28 cellular contexts compared by ENCODE assay signal in genomic region chr1:186497651-186498050, GRCh38. TPM values are rescaled to one million over a fixed set of nuclear protein-coding genes. Genes with fewer than 3 reads are reported as not detected.
DNase-seq lines count a peak whose midpoint lies in the region; ATAC-seq and TF ChIP-seq lines count a peak whose summit lies in the region.
"Had no signal": no experiment of that assay in that cellular context is flagged by ENCODE, and none has a peak within 500 bp of the region (broad histone marks: within the 10 kb centered on the region; RNA-seq: fewer than 3 reads in every experiment).

No MANE protein-coding gene starts in this region.

- POLR2A ChIA-PET in PC-3 (lab: Charles Lee; ENCODE audit: unreplicated experiment) = no interaction called here

- H3K27me3 ChIP-seq in PC-3 (ENCODE audit: low read length) = no peaks in the 10 kb centered on the region
- H3K27me3 ChIP-seq: breast epithelium, neutrophil, suprapubic skin had no signal

- H3K4me3 ChIP-seq in PC-3 (ENCODE audit: low read length) (no peak overlapping the region), coronary artery (no peak overlapping the region)
- H3K4me3 ChIP-seq: breast epithelium, suprapubic skin had no signal

- DNase-seq in PC-3 (no peak), coronary artery (ENCODE audit: low spot score) (no peak)
- no peak for DNase-seq in activated CD4-positive, alpha-beta T cell treated with anti-CD3 and anti-CD28 coated beads, Interleukin-2, amount 50 U/mL, for 48 hours
- DNase-seq: activated naive CD4-positive, alpha-beta T cell treated with anti-CD3 and anti-CD28 coated beads for 36 hours; activated T-cell treated with anti-CD3 and anti-CD28 coated beads, Interleukin-2, amount 50 U/mL, for 48 hours; amniotic stem cell; CD4-positive, alpha-beta T cell; DMS153; glutamatergic neuron; NCI-H187 treated with DMSO at 0.1 percent for 48 hours; NCI-H226; SHP77; stimulated activated CD4-positive, alpha-beta T cell treated with anti-CD3 and anti-CD28 coated beads, Interleukin-2, amount 100 ng/mL, for 24 hours; T-cell had no signal

- H4K20me1 ChIP-seq in PC-3 (ENCODE audit: low read length) = no peaks in the 10 kb centered on the region

- intact Hi-C loops in PC-3 (cut with micrococcal nuclease) = no loop called here

- no peaks in the 10 kb centered on the region for H3K9me3 ChIP-seq in PC-3 (ENCODE audit: low read length)
- H3K9me3 ChIP-seq: breast epithelium, neutrophil, suprapubic skin had no signal

- BruUV-seq in PC-3 (replicated peaks; lab: Mats Ljungman, UMichigan) = no TSS peak

- no peak for TF ChIP-seq CTCF in PC-3 (conservative IDR thresholded peaks at IDR 0.05; ENCODE audit: low read depth, low read length)
- TF ChIP-seq CTCF in coronary artery (IDR thresholded peaks at IDR 0.05) = no peak

- no peak overlapping the region for H3K9ac ChIP-seq in PC-3 (ENCODE audit: low read length)

- H3K4me2 ChIP-seq in PC-3 (ENCODE audit: low read length) = no peak overlapping the region

- peak overlapping the region; percentile 91 for H3K27ac ChIP-seq in PC-3 (ENCODE audit: low read length)
- no peak overlapping the region for H3K27ac ChIP-seq in coronary artery
- H3K27ac ChIP-seq: breast epithelium, neutrophil, suprapubic skin had no signal

- H3K4me1 ChIP-seq in PC-3 (ENCODE audit: insufficient read depth, low read length) = peaks cover 57% of the 10 kb centered on the region
- H3K4me1 ChIP-seq: breast epithelium, suprapubic skin had no signal

- CTCF ChIA-PET in PC-3 (lab: Charles Lee) = interaction anchor here (1.1 kb wide), 1 partner anchor 40 kb away, joined by 3 read pairs; no protein-coding TSS in a partner anchor

- no peaks in the 10 kb centered on the region for H3K36me3 ChIP-seq in PC-3 (ENCODE audit: low read depth, low read length)
- H3K36me3 ChIP-seq: breast epithelium, neutrophil, suprapubic skin had no signal

- peaks cover 14% of the 10 kb centered on the region for H3F3A ChIP-seq in PC-3 (ENCODE audit: low read length, unreplicated experiment)

- no peaks in the 10 kb centered on the region for H3K9me2 ChIP-seq in PC-3 (replicated peaks; ENCODE audit: low read length)

- no peaks in the 10 kb centered on the region for H3K79me2 ChIP-seq in PC-3 (ENCODE audit: low read length)

- no peak overlapping the region for H2AFZ ChIP-seq in PC-3 (ENCODE audit: low read length)

- ATAC-seq in GM18499 (IDR thresholded peaks at IDR 0.05; ENCODE audit: insufficient read depth, unreplicated experiment) = peak; percentile 46
- peak; percentile 63 for ATAC-seq in GM19395 (IDR thresholded peaks at IDR 0.05; ENCODE audit: unreplicated experiment)
- ATAC-seq in HG03095 (IDR thresholded peaks at IDR 0.05; ENCODE audit: unreplicated experiment) = peak; percentile 41
- ATAC-seq in PC-3 = no peak
- ATAC-seq in GM18520 (IDR thresholded peaks at IDR 0.05; ENCODE audit: unreplicated experiment) = no peak
- no peak for ATAC-seq in HG03521 (IDR thresholded peaks at IDR 0.05; ENCODE audit: unreplicated experiment)
- ATAC-seq: HCT116; stimulated activated effector memory CD8-positive, alpha-beta T cell treated with anti-CD3 and anti-CD28 coated beads, Interleukin-12 subunit alpha, Interleukin-12 subunit beta, amount 100 ng/mL, for 72 hours; T-cell had no signal

RNA-seq across cellular contexts. Expression of gene PDC, which starts 36.7 kb away (rescaled TPM):
- total RNA-seq in PC-3 (2014; rRNA removed) = not detected in 2 replicates
- total RNA-seq: activated CD8-positive, alpha-beta memory T cell treated with anti-CD3 and anti-CD28 coated beads for 36 hours; activated naive CD4-positive, alpha-beta T cell treated with anti-CD3 and anti-CD28 coated beads for 36 hours; breast epithelium; CD4-positive, alpha-beta T cell; fibroblast of lung; HT1080; skeletal muscle tissue; suprapubic skin; T-cell had no signal

Comparison
In these comparisons a context has a peak if more than half of its experiments do, and no peak if none do; other contexts are left out.
1. ATAC-seq: peak in GM18499 (single experiment), GM19395 (single experiment) and HG03095 (single experiment); none in PC-3 (single experiment), GM18520 (single experiment) and HG03521 (single experiment).